24 cellular contexts compared by ENCODE assay signal in genomic region chr7:71479231-71479630, GRCh38.
DNase-seq lines count a peak whose midpoint lies in the region; ATAC-seq and TF ChIP-seq lines count a peak whose summit lies in the region.
"Had no signal": no experiment of that assay in that cellular context is flagged by ENCODE, and none has a peak within 500 bp of the region (broad histone marks: within the 10 kb centered on the region; RNA-seq: fewer than 3 reads in every experiment).

No MANE protein-coding gene starts in this region.

- CTCF ChIA-PET in WTC11 (lab: Charles Lee) = no interaction called here
- CTCF ChIA-PET in PC-9 (lab: Charles Lee) = no interaction called here

- H3K27ac Mint-ChIP-seq in GM23338 = no peak overlapping the region
- peak overlapping the region; percentile 40 for H3K27ac Mint-ChIP-seq in WTC11
- no peak overlapping the region for H3K27ac Mint-ChIP-seq in neural progenitor cell
- H3K27ac Mint-ChIP-seq in activated naive CD8-positive, alpha-beta T cell treated with anti-CD3 and anti-CD28 coated beads for 36 hours = no peak overlapping the region
- H3K27ac Mint-ChIP-seq: CD14-positive monocyte; CD4-positive, alpha-beta memory T cell; CD4-positive, CD25-positive, alpha-beta regulatory T cell; CD8-positive, alpha-beta memory T cell had no signal

- TF ChIP-seq CTCF in GM23338 (conservative IDR thresholded peaks at IDR 0.05; ENCODE audit: low read depth in 2 of 2) = no peak
- no peak for TF ChIP-seq CTCF in WTC11 (IDR thresholded peaks at IDR 0.05)
- no peak for TF ChIP-seq CTCF in neural progenitor cell (IDR thresholded peaks at IDR 0.05)
- TF ChIP-seq CTCF in PC-9 (conservative IDR thresholded peaks at IDR 0.05) = no peak

- H3K27me3 Mint-ChIP-seq in GM23338 (ENCODE audit: insufficient read depth, low read depth, poor library complexity) = peaks cover 12% of the 10 kb centered on the region
- no peaks in the 10 kb centered on the region for H3K27me3 Mint-ChIP-seq in WTC11 (ENCODE audit: low read depth)
- peaks cover 4% of the 10 kb centered on the region for H3K27me3 Mint-ChIP-seq in neural progenitor cell (ENCODE audit: insufficient read depth, low read depth)
- H3K27me3 Mint-ChIP-seq in activated naive CD8-positive, alpha-beta T cell treated with anti-CD3 and anti-CD28 coated beads for 36 hours = no peaks in the 10 kb centered on the region
- H3K27me3 Mint-ChIP-seq: CD4-positive, alpha-beta memory T cell; CD4-positive, CD25-positive, alpha-beta regulatory T cell; CD8-positive, alpha-beta memory T cell had no signal

- H3K36me3 ChIP-seq in GM23338 (ENCODE audit: insufficient read depth) = peaks cover 6% of the 10 kb centered on the region; the same call in 1 of the 2 replicates
- no peaks in the 10 kb centered on the region for H3K36me3 ChIP-seq in neural progenitor cell
- H3K36me3 ChIP-seq in PC-9 (ENCODE audit: low read depth) = no peaks in the 10 kb centered on the region
- H3K36me3 ChIP-seq: BE2C, BLaER1 had no signal

- H2AFZ ChIP-seq in GM23338 (no peak overlapping the region), neural progenitor cell (replicated peaks) (no peak overlapping the region), PC-9 (no peak overlapping the region)

- H3K9me3 ChIP-seq in neural progenitor cell (ENCODE audit: low read depth) = peaks cover 9% of the 10 kb centered on the region
- H3K9me3 ChIP-seq in PC-9 (ENCODE audit: insufficient read depth, low read depth) = no peaks in the 10 kb centered on the region
- H3K9me3 ChIP-seq: BE2C had no signal

- POLR2A ChIA-PET in WTC11 (lab: Charles Lee) = interaction anchor here (0.7 kb wide), 2 partner anchors 237 to 314 kb away, joined by 3 to 4 read pairs; no protein-coding TSS in a partner anchor
- POLR2A ChIA-PET in PC-9 (lab: Charles Lee; ENCODE audit: unreplicated experiment) = no interaction called here

- intact Hi-C loops in PC-9 (cut with micrococcal nuclease; ENCODE audit: unreplicated experiment) = no loop called here

- H3F3A ChIP-seq in GM23338 (replicated peaks; ENCODE audit: low read depth) (peaks cover 7% of the 10 kb centered on the region), neural progenitor cell (ENCODE audit: low read depth) (peaks cover 8% of the 10 kb centered on the region), PC-9 (ENCODE audit: insufficient read depth, low read depth) (no peaks in the 10 kb centered on the region)

- H3K4me3 ChIP-seq in GM23338 (no peak overlapping the region), neural progenitor cell (no peak overlapping the region), PC-9 (no peak overlapping the region)
- H3K4me3 ChIP-seq: BLaER1 had no signal

- H4K20me1 ChIP-seq in GM23338 (replicated peaks; ENCODE audit: insufficient read depth) = no peaks in the 10 kb centered on the region
- no peaks in the 10 kb centered on the region for H4K20me1 ChIP-seq in neural progenitor cell (ENCODE audit: low read depth)
- H4K20me1 ChIP-seq in PC-9 (ENCODE audit: insufficient read depth) = no peaks in the 10 kb centered on the region
- H4K20me1 ChIP-seq: BLaER1 had no signal

- H3K9me3 Mint-ChIP-seq in GM23338 = peaks cover 21% of the 10 kb centered on the region
- peaks cover 18% of the 10 kb centered on the region for H3K9me3 Mint-ChIP-seq in WTC11
- H3K9me3 Mint-ChIP-seq in neural progenitor cell = peaks cover 10% of the 10 kb centered on the region
- H3K9me3 Mint-ChIP-seq in activated naive CD8-positive, alpha-beta T cell treated with anti-CD3 and anti-CD28 coated beads for 36 hours = peaks cover 3% of the 10 kb centered on the region

- H3K4me3 Mint-ChIP-seq in GM23338 (no peak overlapping the region), WTC11 (no peak overlapping the region), neural progenitor cell (no peak overlapping the region)
- H3K4me3 Mint-ChIP-seq in activated naive CD8-positive, alpha-beta T cell treated with anti-CD3 and anti-CD28 coated beads for 36 hours = no peak overlapping the region
- H3K4me3 Mint-ChIP-seq: CD14-positive monocyte; CD4-positive, alpha-beta memory T cell; CD4-positive, CD25-positive, alpha-beta regulatory T cell; CD8-positive, alpha-beta memory T cell had no signal

- H3K36me3 Mint-ChIP-seq in GM23338 (ENCODE audit: low read depth) (peaks cover 31% of the 10 kb centered on the region), WTC11 (peaks cover 28% of the 10 kb centered on the region), neural progenitor cell (peaks cover 5% of the 10 kb centered on the region)
- no peaks in the 10 kb centered on the region for H3K36me3 Mint-ChIP-seq in activated naive CD8-positive, alpha-beta T cell treated with anti-CD3 and anti-CD28 coated beads for 36 hours
- H3K36me3 Mint-ChIP-seq: CD14-positive monocyte; CD4-positive, alpha-beta memory T cell; CD4-positive, CD25-positive, alpha-beta regulatory T cell; CD8-positive, alpha-beta memory T cell had no signal

- no peak overlapping the region for H3K9ac ChIP-seq in neural progenitor cell
- H3K9ac ChIP-seq: BLaER1 had no signal

- DNase-seq in GM23338 (ENCODE audit: low spot score) (no peak), WTC11 (ENCODE audit: low spot score) (no peak), cerebellum (ENCODE audit: low spot score) (peak; percentile 38), neural progenitor cell (ENCODE audit: low spot score) (no peak), PC-9 (no peak), NCI-H1694 (lab: John Stamatoyannopoulos, UW) (no peak)
- no peak for DNase-seq in activated T-cell treated with anti-CD3 and anti-CD28 coated beads, Interleukin-2, amount 50 U/mL, for 48 hours
- no peak for DNase-seq in activated naive CD8-positive, alpha-beta T cell treated with anti-CD3 and anti-CD28 coated beads for 36 hours
- DNase-seq: 8988T; ACHN; BE2C; CD4-positive, alpha-beta memory T cell; CD4-positive, CD25-positive, alpha-beta regulatory T cell; CD8-positive, alpha-beta memory T cell; COR-L47; DMS 273 treated with DMSO at 0.1 percent for 48 hours; DMS153; DMS53; DMS79; DND-41; EL; GF-D8 had no signal

- no peak for ATAC-seq in GM23338
- no peak for ATAC-seq in WTC11

- peaks cover 9% of the 10 kb centered on the region; the same call in 1 of the 2 replicates for H3K4me1 ChIP-seq in GM23338 (ENCODE audit: insufficient read depth)
- peaks cover 26% of the 10 kb centered on the region for H3K4me1 ChIP-seq in neural progenitor cell
- no peaks in the 10 kb centered on the region for H3K4me1 ChIP-seq in PC-9 (replicated peaks; ENCODE audit: insufficient read depth)
- H3K4me1 ChIP-seq: BE2C had no signal

- no peak overlapping the region for H3K4me2 ChIP-seq in GM23338
- H3K4me2 ChIP-seq in neural progenitor cell = peak overlapping the region; percentile 3
- H3K4me2 ChIP-seq in PC-9 = no peak overlapping the region
- H3K4me2 ChIP-seq: BLaER1 had no signal

- no peaks in the 10 kb centered on the region for H3K9me2 ChIP-seq in GM23338 (ENCODE audit: insufficient read depth)
- no peaks in the 10 kb centered on the region; the same call in 1 of the 2 replicates for H3K9me2 ChIP-seq in PC-9 (ENCODE audit: insufficient read depth)

- H3K27ac ChIP-seq in GM23338 (ENCODE audit: low read depth) (peak overlapping the region; percentile 50; the same call in 1 of the 2 replicates), neural progenitor cell (no peak overlapping the region), PC-9 (no peak overlapping the region)
- H3K27ac ChIP-seq: BLaER1 had no signal

- H3K27me3 ChIP-seq in GM23338 (ENCODE audit: insufficient read depth) (no peaks in the 10 kb centered on the region), neural progenitor cell (no peaks in the 10 kb centered on the region), PC-9 (ENCODE audit: insufficient read depth, low read depth) (peaks cover 36% of the 10 kb centered on the region; the same call in 1 of the 2 replicates)
- H3K27me3 ChIP-seq: BE2C, BLaER1 had no signal

- H3K4me1 Mint-ChIP-seq in GM23338 (peaks cover 16% of the 10 kb centered on the region), WTC11 (peaks cover 62% of the 10 kb centered on the region), neural progenitor cell (peaks cover 9% of the 10 kb centered on the region)
- no peaks in the 10 kb centered on the region for H3K4me1 Mint-ChIP-seq in activated naive CD8-positive, alpha-beta T cell treated with anti-CD3 and anti-CD28 coated beads for 36 hours
- H3K4me1 Mint-ChIP-seq: CD14-positive monocyte; CD4-positive, alpha-beta memory T cell; CD4-positive, CD25-positive, alpha-beta regulatory T cell; CD8-positive, alpha-beta memory T cell had no signal

- BruUV-seq in PC-9 (replicated peaks; lab: Mats Ljungman, UMichigan) = no TSS peak

- peaks cover 4% of the 10 kb centered on the region; the same call in 1 of the 2 replicates for H3K79me2 ChIP-seq in GM23338 (replicated peaks; ENCODE audit: insufficient read depth)
- H3K79me2 ChIP-seq in neural progenitor cell (ENCODE audit: low read depth) = no peaks in the 10 kb centered on the region
- H3K79me2 ChIP-seq in PC-9 (ENCODE audit: low read depth) = no peaks in the 10 kb centered on the region

TF ChIP-seq in GM23338, 12 proteins besides CTCF, POLR2A, EP300 and RAD21 (continues in another document):
- no peak for TF ChIP-seq EZH2 (IDR thresholded peaks at IDR 0.05; ENCODE audit: low read depth, unreplicated experiment)
- no peak for TF ChIP-seq CREB1 (CRISPR knock-in tag; IDR thresholded peaks at IDR 0.05; ENCODE audit: low read depth)

TF ChIP-seq in WTC11, 78 proteins besides CTCF, POLR2A, EP300 and RAD21:
- TF ChIP-seq TP53 (CRISPR knock-in tag; IDR thresholded peaks at IDR 0.05) = no peak
- no peak for TF ChIP-seq EMX1 (CRISPR knock-in tag; IDR thresholded peaks at IDR 0.05)
- TF ChIP-seq ERG (CRISPR knock-in tag; IDR thresholded peaks at IDR 0.05) = no peak
